Comparison of ENCODE assay signal across 1 cellular context in the genomic region with DNA sequence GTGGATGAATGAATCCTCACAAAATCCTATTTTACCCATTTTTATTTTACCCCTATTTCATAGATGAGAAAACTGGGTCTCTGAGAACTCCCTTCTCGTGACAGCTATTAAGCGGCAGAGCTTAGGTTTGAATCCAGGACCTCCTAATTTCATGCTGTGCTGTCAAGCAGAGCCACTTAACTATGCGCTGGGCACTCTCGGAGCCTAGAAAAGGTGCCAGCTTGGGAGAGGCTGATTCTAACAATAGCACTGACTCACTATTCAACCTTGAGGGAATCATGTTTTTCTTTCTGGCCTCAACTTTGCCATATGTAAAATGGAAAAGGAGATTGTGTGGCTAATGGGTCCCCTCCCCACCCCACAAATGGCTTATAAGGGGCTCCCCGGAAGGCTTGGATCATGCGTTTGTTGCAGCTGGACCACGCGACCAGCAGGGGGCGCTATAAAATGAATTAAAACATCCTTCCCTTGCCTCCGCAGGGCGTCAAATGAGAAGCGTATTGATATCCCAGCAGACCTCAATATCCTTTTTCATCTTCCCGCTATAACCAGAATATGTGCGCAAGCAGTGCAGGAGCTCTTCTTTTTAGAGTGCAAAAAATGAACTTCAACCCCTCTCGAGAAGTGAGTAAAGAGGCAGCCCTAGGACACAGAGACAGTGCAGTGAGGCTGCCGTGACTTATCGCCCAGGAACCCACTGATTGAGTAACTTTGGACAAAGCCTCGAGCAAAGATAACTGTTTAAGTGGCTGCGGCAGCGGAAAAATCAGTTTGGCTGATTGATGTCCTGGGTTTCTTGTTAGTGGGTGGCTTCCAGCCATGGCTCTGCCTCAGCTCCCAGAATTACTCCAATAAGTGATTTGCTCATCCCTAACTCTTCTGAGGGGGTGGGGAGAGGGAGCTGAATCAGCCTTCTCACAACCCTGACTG.
TF ChIP-seq lines count a peak whose summit lies in the region.

No MANE protein-coding gene starts in this region.

TF ChIP-seq in liver, 16 proteins besides CTCF, POLR2A, EP300 and RAD21 (continued from another document):
- no peak for TF ChIP-seq HNF4G (IDR thresholded peaks at IDR 0.05)
- TF ChIP-seq TAF1 (conservative IDR thresholded peaks at IDR 0.05) = no peak
TF ChIP-seq in liver: peak in this region for 0.
